Comparison of ENCODE assay signal across 8 cellular contexts in the genomic region with DNA sequence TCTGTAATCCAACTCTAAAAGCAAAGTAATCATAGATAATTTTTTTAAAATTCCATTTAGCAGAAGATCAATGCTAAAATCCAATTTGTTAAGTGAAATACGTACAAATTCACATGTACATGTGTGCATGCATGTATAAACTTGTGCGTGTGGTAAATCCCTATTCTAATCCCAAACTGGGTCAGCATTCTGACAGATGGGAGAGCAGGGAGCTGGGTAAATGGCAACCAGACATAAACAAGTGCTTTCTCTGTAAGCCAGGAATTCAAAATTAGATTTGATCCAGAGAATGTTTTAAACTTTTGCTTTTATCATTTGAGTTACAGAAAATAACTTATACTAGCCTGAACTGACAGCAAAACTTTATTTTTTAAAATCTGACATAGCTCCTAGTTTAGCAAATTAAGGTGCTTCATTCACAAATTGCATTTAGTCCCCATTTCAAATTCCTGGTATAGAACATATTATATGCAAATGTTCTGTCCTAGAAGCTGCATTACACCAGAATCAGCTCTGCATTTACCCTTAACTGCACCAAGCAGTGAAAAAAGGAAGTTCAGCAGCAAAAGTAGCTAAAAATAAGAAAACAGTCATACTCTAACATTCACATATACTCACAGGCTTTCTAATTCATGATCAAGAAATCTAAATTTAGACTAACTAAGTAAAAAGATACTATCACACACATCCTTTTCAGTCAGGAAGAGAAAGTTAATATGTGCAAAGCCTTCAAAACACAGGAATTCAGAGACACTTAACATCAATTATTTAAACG. TPM values are rescaled to one million over a fixed set of nuclear protein-coding genes. Genes with fewer than 3 reads are reported as not detected.
A peak's percentile ranks its signal among the peaks of the same experiment; 100 is the strongest.
DNase-seq lines count a peak whose midpoint lies in the region; ATAC-seq and TF ChIP-seq lines count a peak whose summit lies in the region.

No MANE protein-coding gene starts in this region.

- POLR2A ChIA-PET in IMR-90 (lab: Charles Lee; ENCODE audit: unreplicated experiment): no interaction called here

- peaks cover 55% of the 10 kb centered on the region for H3K4me1 Mint-ChIP-seq in central memory CD8-positive, alpha-beta T cell

- H3K9me3 Mint-ChIP-seq in central memory CD8-positive, alpha-beta T cell: no peaks in the 10 kb centered on the region

- peak overlapping the region; percentile 19 for H3K4me3 Mint-ChIP-seq in central memory CD8-positive, alpha-beta T cell

- ATAC-seq in GM21529 (IDR thresholded peaks at IDR 0.05; ENCODE audit: unreplicated experiment): peak; percentile 98
- ATAC-seq in IMR-90 (ENCODE audit: low read depth): no peak
- no peak for ATAC-seq in central memory CD8-positive, alpha-beta T cell (replicated peaks; ENCODE audit: extremely low read depth, poor library complexity, severe bottlenecking)

- no TSS peak for BruUV-seq in IMR-90 (replicated peaks; lab: Mats Ljungman, UMichigan)

- H3K14ac ChIP-seq in IMR-90 (replicated peaks; ENCODE audit: low read depth, low read length): no peak overlapping the region

- H2AFZ ChIP-seq in IMR-90 (replicated peaks; ENCODE audit: low read length, poor library complexity): no peak overlapping the region

- CTCF ChIA-PET in IMR-90 (lab: Yijun Ruan, JAX): no interaction called here

- H2BK15ac ChIP-seq in IMR-90 (ENCODE audit: low read depth, low read length): no peak overlapping the region

- no peak overlapping the region for H2BK120ac ChIP-seq in IMR-90 (ENCODE audit: low read depth, low read length)

- dilution Hi-C loops in IMR-90 (cut with HindIII; ENCODE audit: low sequenced_read_pairs, unreplicated experiment): no loop called here

- H3K9me3 ChIP-seq in IMR-90 (ENCODE audit: control insufficient read depth, insufficient read depth, low read length): no peaks in the 10 kb centered on the region

- H3K9ac ChIP-seq in IMR-90 (ENCODE audit: low read depth, low read length): no peak overlapping the region

- DNase-seq in GM13976 (ENCODE audit: low spot score) (peak; percentile 43), IMR-90 (peak; percentile 23), amniotic stem cell (lab: John Stamatoyannopoulos, UW) (no peak), ACHN (no peak), substantia nigra (lab: John Stamatoyannopoulos, UW) (no peak), NCI-H345 treated with DMSO at 0.1 percent for 48 hours (lab: John Stamatoyannopoulos, UW; ENCODE audit: unreplicated experiment) (no peak)
- no peak for DNase-seq in central memory CD8-positive, alpha-beta T cell (ENCODE audit: low spot score in 2 of 2)

- no peak overlapping the region for H4K8ac ChIP-seq in IMR-90 (ENCODE audit: low read depth in 2 of 2, low read length in 2 of 2)

- in situ Hi-C loops in GM13976 (cut with MboI; ENCODE audit: low sequenced_read_pairs, unreplicated experiment): no loop called here
- in situ Hi-C loops in IMR-90 (cut with MboI; ENCODE audit: low sequenced_read_pairs): no loop called here
- in situ Hi-C loops in ACHN (cut with HindIII; ENCODE audit: low pct_ligation_motif_present, low pct_unique_long_range_greater_than_20kb, low sequenced_read_pairs): no loop called here

- no peak overlapping the region for H3K4ac ChIP-seq in IMR-90 (ENCODE audit: low read depth, low read length)

- no peak overlapping the region for H2BK5ac ChIP-seq in IMR-90 (ENCODE audit: low read depth, low read length, poor library complexity, severe bottlenecking)

- no peaks in the 10 kb centered on the region for H3K27me3 ChIP-seq in IMR-90 (ENCODE audit: control insufficient read depth, insufficient read depth, low read length)

- no peak overlapping the region for H3K18ac ChIP-seq in IMR-90 (ENCODE audit: low read depth, low read length)

- H3K27ac ChIP-seq in IMR-90 (ENCODE audit: insufficient read depth, low read length): no peak overlapping the region
- H3K27ac ChIP-seq in substantia nigra (ENCODE audit: low read depth, low read length, poor library complexity, severe bottlenecking): no peak overlapping the region

- peaks cover 31% of the 10 kb centered on the region; the same call in 1 of the 2 replicates for H4K20me1 ChIP-seq in IMR-90 (ENCODE audit: insufficient read depth, low read length)

- TF ChIP-seq RAD21 in IMR-90 (IDR thresholded peaks at IDR 0.05; ENCODE audit: low read length): no peak

- intact Hi-C loops in IMR-90 (cut with micrococcal nuclease): no loop called here

- no peak for TF ChIP-seq POLR2A in IMR-90 (IDR thresholded peaks at IDR 0.05; ENCODE audit: low read depth, low read length)

- H3K27ac Mint-ChIP-seq in central memory CD8-positive, alpha-beta T cell (ENCODE audit: low read depth): no peak overlapping the region

- peaks cover 12 to 39% of the 10 kb centered on the region in 2 experiments; a peak in 3 of 4 replicates for H3K79me1 ChIP-seq in IMR-90 (ENCODE audit: low read depth in 1 of 2, low read length in 2 of 2)

- H2AK5ac ChIP-seq in IMR-90 (ENCODE audit: low read depth, low read length): no peak overlapping the region

- H4K91ac ChIP-seq in IMR-90 (ENCODE audit: insufficient read depth, low read depth, low read length): no peak overlapping the region

- no peaks in the 10 kb centered on the region for H3K27me3 Mint-ChIP-seq in central memory CD8-positive, alpha-beta T cell

- H2AK9ac ChIP-seq in IMR-90 (replicated peaks; ENCODE audit: low read depth, low read length, poor library complexity): no peak overlapping the region

- H4K5ac ChIP-seq in IMR-90 (ENCODE audit: low read depth, low read length): no peak overlapping the region

- no peak overlapping the region for H3K23ac ChIP-seq in IMR-90 (ENCODE audit: low read depth, low read length)

- no peak for TF ChIP-seq CTCF in GM13976 (IDR thresholded peaks at IDR 0.05; ENCODE audit: borderline replicate concordance, control extremely low read depth, extremely low read depth, insufficient read depth, missing control alignments)
- TF ChIP-seq CTCF in IMR-90 (conservative IDR thresholded peaks at IDR 0.05; ENCODE audit: low read depth, low read length): no peak

- H2BK20ac ChIP-seq in IMR-90 (ENCODE audit: low read depth, low read length): no peak overlapping the region

- no peaks in the 10 kb centered on the region for H3K36me3 ChIP-seq in IMR-90 (ENCODE audit: control insufficient read depth, insufficient read depth, low read length)

- no peak overlapping the region for H3K56ac ChIP-seq in IMR-90 (ENCODE audit: extremely low read depth, insufficient read depth, low read length)

- peaks cover 6% of the 10 kb centered on the region for H3K36me3 Mint-ChIP-seq in central memory CD8-positive, alpha-beta T cell (ENCODE audit: insufficient read depth)

- peak overlapping the region; percentile 45; the same call in 1 of the 2 replicates for H3K4me2 ChIP-seq in IMR-90 (ENCODE audit: low read depth, low read length)

- H3K4me3 ChIP-seq in IMR-90 (ENCODE audit: insufficient read depth, low read depth, low read length): no peak overlapping the region

- peaks cover 4% of the 10 kb centered on the region for H3K4me1 ChIP-seq in IMR-90 (ENCODE audit: control insufficient read depth, insufficient read depth, low read length)

- no CpG with 5 or more reads among the region's 3 CpGs for WGBS in IMR-90 (ENCODE audit: extremely low coverage in 2 of 2, insufficient read length in 1 of 2), 2 experiments

- H3K9me1 ChIP-seq in IMR-90 (ENCODE audit: insufficient read depth, low read length): no peaks in the 10 kb centered on the region

TF ChIP-seq in IMR-90, 13 proteins besides CTCF, POLR2A, EP300 and RAD21:
- TF ChIP-seq BHLHE40 (IDR thresholded peaks at IDR 0.05; ENCODE audit: low read depth, low read length): no peak
TF ChIP-seq in IMR-90: peak in this region for 0.

RNA-seq across cellular contexts. Expression of gene UBL3, which starts 32.6 kb away (rescaled TPM):
- total RNA-seq in IMR-90 (2012; rRNA removed): 19.9 and 30.3 TPM in 2 replicates
- polyA plus RNA-seq in IMR-90 (2012; rRNA removed): 14.3 and 16.0 TPM in 2 replicates
- polyA plus RNA-seq in IMR-90 (2012; cell fraction: cytosol; rRNA removed): 5.7 and 6.5 TPM in 2 replicates
- polyA plus RNA-seq in IMR-90 (2012; cell fraction: nucleus; rRNA removed; ENCODE audit: low replicate concordance): 3.5 and 7.6 TPM in 2 replicates

Comparison
In these comparisons a context has a peak if more than half of its experiments do, and no peak if none do; other contexts are left out.
1. DNase-seq: peak in GM13976 (single experiment) and IMR-90 (single experiment); none in central memory CD8-positive, alpha-beta T cell (0 of 2), amniotic stem cell (single experiment), ACHN (single experiment), substantia nigra (0 of 49) and NCI-H345 treated with DMSO at 0.1 percent for 48 hours (single experiment).